Comparison of ENCODE assay signal across 1 cellular context in the genomic region with DNA sequence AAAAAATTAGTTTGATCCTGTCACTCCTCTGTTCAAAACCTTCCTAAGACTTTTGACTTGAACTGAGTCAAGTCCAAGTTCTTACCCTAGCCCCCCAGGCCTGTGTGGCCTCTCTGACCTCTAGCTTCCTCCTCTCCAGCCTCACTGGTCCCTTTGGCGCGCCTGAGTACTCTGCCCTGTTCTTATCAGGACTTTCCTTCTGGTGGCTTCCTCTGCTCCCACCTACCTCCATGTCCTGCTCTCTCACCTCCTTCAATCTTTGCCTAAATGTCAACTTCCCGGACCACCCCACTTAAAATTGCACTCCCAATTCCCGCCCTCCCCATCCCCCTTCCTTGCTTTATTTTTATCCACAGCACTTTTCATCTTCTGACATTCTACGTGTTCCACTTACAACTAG.
TF ChIP-seq lines count a peak whose summit lies in the region.

No MANE protein-coding gene starts in this region.

TF ChIP-seq in K562, 482 proteins besides CTCF, POLR2A, EP300 and RAD21 (continued from another document and continues in another):
- TF ChIP-seq, protein P1, sequence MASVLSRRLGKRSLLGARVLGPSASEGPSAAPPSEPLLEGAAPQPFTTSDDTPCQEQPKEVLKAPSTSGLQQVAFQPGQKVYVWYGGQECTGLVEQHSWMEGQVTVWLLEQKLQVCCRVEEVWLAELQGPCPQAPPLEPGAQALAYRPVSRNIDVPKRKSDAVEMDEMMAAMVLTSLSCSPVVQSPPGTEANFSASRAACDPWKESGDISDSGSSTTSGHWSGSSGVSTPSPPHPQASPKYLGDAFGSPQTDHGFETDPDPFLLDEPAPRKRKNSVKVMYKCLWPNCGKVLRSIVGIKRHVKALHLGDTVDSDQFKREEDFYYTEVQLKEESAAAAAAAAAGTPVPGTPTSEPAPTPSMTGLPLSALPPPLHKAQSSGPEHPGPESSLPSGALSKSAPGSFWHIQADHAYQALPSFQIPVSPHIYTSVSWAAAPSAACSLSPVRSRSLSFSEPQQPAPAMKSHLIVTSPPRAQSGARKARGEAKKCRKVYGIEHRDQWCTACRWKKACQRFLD (CRISPR knock-in tag; IDR thresholded peaks at IDR 0.05): 0 out of 2 replicates have a peak, but pooled peaks have one; percentile 45
- TF ChIP-seq ETS1 (conservative IDR thresholded peaks at IDR 0.05; ENCODE audit: control insufficient read depth, low read depth, low read length) (no peak; the same call in 1 of the 2 replicates), YBX1 (IDR thresholded peaks at IDR 0.05) (no peak), CHAMP1 (IDR thresholded peaks at IDR 0.05) (peak; percentile 69), PHTF2 (CRISPR knock-in tag; IDR thresholded peaks at IDR 0.05) (no peak), ZKSCAN1 (IDR thresholded peaks at IDR 0.05; ENCODE audit: low read depth, low read length) (no peak), CXXC5 (CRISPR knock-in tag; IDR thresholded peaks at IDR 0.05) (peak; percentile 11; the same call in 1 of the 2 replicates), MAZ (CRISPR knock-in tag; conservative IDR thresholded peaks at IDR 0.05 in 1 of 2, IDR thresholded peaks at IDR 0.05 in 1 of 2) (peak in 1 of 2 experiments; percentile 38; a peak in 1 of 4 replicates), ETV5 (CRISPR knock-in tag; IDR thresholded peaks at IDR 0.05; ENCODE audit: low read depth) (peak; percentile 66; the same call in 1 of the 2 replicates), ZNF140 (CRISPR knock-in tag; IDR thresholded peaks at IDR 0.05) (no peak), THRB (CRISPR knock-in tag; conservative IDR thresholded peaks at IDR 0.05) (peak; percentile 50; the same call in 1 of the 2 replicates), DMBX1 (CRISPR knock-in tag; IDR thresholded peaks at IDR 0.05; ENCODE audit: borderline replicate concordance) (no peak), MEF2D (tag; conservative IDR thresholded peaks at IDR 0.05; ENCODE audit: low read depth) (no peak), ZNF778 (CRISPR knock-in tag; IDR thresholded peaks at IDR 0.05) (no peak), CC2D1A (IDR thresholded peaks at IDR 0.05) (peak; percentile 87), CHD7 (IDR thresholded peaks at IDR 0.05; ENCODE audit: low read depth, low read length) (no peak), ZFX (CRISPR knock-in tag; IDR thresholded peaks at IDR 0.05) (no peak), U2AF1 (optimal IDR thresholded peaks at IDR 0.05; ENCODE audit: low read depth, low read length) (no peak), L3MBTL2 (IDR thresholded peaks at IDR 0.05) (no peak), HBP1 (CRISPR knock-in tag; IDR thresholded peaks at IDR 0.05) (no peak), HMGN3 (IDR thresholded peaks at IDR 0.05; ENCODE audit: borderline replicate concordance, extremely low read depth, insufficient read length, low read depth, low read length) (no peak), POLR2B (IDR thresholded peaks at IDR 0.05; ENCODE audit: low read depth, partially characterized antibody) (no peak), RUNX1 (IDR thresholded peaks at IDR 0.05; ENCODE audit: low read depth) (no peak), FOXA1 (IDR thresholded peaks at IDR 0.05; ENCODE audit: borderline replicate concordance) (no peak), CREBBP (IDR thresholded peaks at IDR 0.05; ENCODE audit: low read depth, low read length) (no peak)
- TF ChIP-seq, protein P2, sequence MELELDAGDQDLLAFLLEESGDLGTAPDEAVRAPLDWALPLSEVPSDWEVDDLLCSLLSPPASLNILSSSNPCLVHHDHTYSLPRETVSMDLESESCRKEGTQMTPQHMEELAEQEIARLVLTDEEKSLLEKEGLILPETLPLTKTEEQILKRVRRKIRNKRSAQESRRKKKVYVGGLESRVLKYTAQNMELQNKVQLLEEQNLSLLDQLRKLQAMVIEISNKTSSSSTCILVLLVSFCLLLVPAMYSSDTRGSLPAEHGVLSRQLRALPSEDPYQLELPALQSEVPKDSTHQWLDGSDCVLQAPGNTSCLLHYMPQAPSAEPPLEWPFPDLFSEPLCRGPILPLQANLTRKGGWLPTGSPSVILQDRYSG (tag; conservative IDR thresholded peaks at IDR 0.05; ENCODE audit: low read depth): no peak
- TF ChIP-seq, protein P3, sequence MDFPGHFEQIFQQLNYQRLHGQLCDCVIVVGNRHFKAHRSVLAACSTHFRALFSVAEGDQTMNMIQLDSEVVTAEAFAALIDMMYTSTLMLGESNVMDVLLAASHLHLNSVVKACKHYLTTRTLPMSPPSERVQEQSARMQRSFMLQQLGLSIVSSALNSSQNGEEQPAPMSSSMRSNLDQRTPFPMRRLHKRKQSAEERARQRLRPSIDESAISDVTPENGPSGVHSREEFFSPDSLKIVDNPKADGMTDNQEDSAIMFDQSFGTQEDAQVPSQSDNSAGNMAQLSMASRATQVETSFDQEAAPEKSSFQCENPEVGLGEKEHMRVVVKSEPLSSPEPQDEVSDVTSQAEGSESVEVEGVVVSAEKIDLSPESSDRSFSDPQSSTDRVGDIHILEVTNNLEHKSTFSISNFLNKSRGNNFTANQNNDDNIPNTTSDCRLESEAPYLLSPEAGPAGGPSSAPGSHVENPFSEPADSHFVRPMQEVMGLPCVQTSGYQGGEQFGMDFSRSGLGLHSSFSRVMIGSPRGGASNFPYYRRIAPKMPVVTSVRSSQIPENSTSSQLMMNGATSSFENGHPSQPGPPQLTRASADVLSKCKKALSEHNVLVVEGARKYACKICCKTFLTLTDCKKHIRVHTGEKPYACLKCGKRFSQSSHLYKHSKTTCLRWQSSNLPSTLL (IDR thresholded peaks at IDR 0.05): no peak
- TF ChIP-seq, protein P4, sequence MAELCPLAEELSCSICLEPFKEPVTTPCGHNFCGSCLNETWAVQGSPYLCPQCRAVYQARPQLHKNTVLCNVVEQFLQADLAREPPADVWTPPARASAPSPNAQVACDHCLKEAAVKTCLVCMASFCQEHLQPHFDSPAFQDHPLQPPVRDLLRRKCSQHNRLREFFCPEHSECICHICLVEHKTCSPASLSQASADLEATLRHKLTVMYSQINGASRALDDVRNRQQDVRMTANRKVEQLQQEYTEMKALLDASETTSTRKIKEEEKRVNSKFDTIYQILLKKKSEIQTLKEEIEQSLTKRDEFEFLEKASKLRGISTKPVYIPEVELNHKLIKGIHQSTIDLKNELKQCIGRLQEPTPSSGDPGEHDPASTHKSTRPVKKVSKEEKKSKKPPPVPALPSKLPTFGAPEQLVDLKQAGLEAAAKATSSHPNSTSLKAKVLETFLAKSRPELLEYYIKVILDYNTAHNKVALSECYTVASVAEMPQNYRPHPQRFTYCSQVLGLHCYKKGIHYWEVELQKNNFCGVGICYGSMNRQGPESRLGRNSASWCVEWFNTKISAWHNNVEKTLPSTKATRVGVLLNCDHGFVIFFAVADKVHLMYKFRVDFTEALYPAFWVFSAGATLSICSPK (IDR thresholded peaks at IDR 0.05; ENCODE audit: borderline replicate concordance): no peak
